In the genomic region with DNA sequence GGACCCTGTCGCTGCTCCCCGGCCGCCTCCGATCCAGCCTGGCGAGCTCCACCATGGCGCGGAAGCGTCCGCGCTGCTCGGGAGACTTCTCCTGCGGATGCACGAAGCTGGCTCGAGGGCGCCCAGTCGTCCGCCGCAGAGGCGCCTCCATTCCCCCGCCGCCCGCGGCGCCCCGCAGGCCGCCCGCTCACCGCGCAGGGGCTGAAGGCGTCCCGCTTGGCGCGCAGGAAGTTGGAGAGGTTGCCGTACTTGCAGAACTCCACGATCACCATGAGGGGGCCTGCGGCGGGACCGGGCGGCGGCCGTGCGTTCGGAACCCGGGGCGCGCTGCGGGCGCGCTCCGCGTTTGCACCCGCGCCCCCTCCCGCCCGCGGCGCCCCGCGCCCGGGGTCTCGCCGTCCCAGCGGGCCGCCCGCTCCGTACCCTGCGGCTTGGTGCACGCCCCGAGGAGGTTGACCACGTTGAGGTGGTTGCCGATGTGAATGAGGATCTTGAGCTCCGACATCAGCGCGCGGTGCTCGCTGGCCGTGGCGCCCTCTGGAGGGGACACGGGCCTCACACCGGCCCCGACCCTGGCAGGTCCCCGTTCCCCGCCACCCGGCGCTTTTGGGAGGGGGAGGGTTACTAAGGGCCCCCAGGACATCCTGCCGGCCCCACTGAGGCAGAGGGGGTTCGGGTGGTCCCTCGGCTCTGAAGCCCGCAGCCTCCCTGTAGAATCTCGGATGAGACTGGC, we compare ENCODE assay signal across 9 cellular contexts. TPM values are rescaled to one million over a fixed set of nuclear protein-coding genes. Genes with fewer than 3 reads are reported as not detected.
A peak's percentile ranks its signal among the peaks of the same experiment; 100 is the strongest.
DNase-seq lines count a peak whose midpoint lies in the region; ATAC-seq and TF ChIP-seq lines count a peak whose summit lies in the region.
"Had no signal": no experiment of that assay in that cellular context is flagged by ENCODE, and none has a peak within 500 bp of the region (broad histone marks: within the 10 kb centered on the region; RNA-seq: fewer than 3 reads in every experiment).

No MANE protein-coding gene starts in this region.

- 14 to 40% (median 25%) methylated on average over 7 to 90 of the region's 90 CpGs for WGBS in adrenal gland, 4 donors

- no peaks in the 10 kb centered on the region for H3K9me3 ChIP-seq in upper lobe of right lung
- no peaks in the 10 kb centered on the region for H3K9me3 ChIP-seq in adrenal gland (replicated peaks in 1 of 3)

- peak overlapping the region; percentile 81 to 87 (median 83) for H3K4me3 Mint-ChIP-seq in brain
- peak overlapping the region; percentile 61 for H3K4me3 Mint-ChIP-seq in mesothelial cell of epicardium
- H3K4me3 Mint-ChIP-seq: IgD-negative memory B cell had no signal

- H3K36me3 ChIP-seq in upper lobe of right lung (no peaks in the 10 kb centered on the region), adrenal gland (replicated peaks in 1 of 2) (no peaks in the 10 kb centered on the region)

- H3K4me3 ChIP-seq in upper lobe of right lung (peak overlapping the region; percentile 30), adrenal gland (no peak overlapping the region)

- H3K27ac ChIP-seq in upper lobe of right lung (no peak overlapping the region), adrenal gland (no peak overlapping the region)

- TF ChIP-seq CTCF in brain (conservative IDR thresholded peaks at IDR 0.05) = peak; percentile 54 to 81
- no peak for TF ChIP-seq CTCF in mesothelial cell of epicardium (IDR thresholded peaks at IDR 0.05; ENCODE audit: unreplicated experiment)
- TF ChIP-seq CTCF in upper lobe of right lung (IDR thresholded peaks at IDR 0.05) = peak; percentile 17
- TF ChIP-seq CTCF in adrenal gland (IDR thresholded peaks at IDR 0.05) = no peak

- peak; percentile 45 for ATAC-seq in upper lobe of right lung
- ATAC-seq in GM18867 (IDR thresholded peaks at IDR 0.05; ENCODE audit: unreplicated experiment) = no peak

- no peak for TF ChIP-seq POLR2A in adrenal gland (IDR thresholded peaks at IDR 0.05)

- no peaks in the 10 kb centered on the region for H3K4me1 ChIP-seq in upper lobe of right lung
- no peaks in the 10 kb centered on the region for H3K4me1 ChIP-seq in adrenal gland (replicated peaks in 1 of 2)

- H3K27me3 ChIP-seq in upper lobe of right lung = peaks cover 7% of the 10 kb centered on the region
- H3K27me3 ChIP-seq in adrenal gland = peaks cover 8% of the 10 kb centered on the region

- H3K27me3 Mint-ChIP-seq in brain = peaks cover 13% of the 10 kb centered on the region
- peaks cover 35% of the 10 kb centered on the region for H3K27me3 Mint-ChIP-seq in mesothelial cell of epicardium (ENCODE audit: low read depth)

- DNase-seq in GM03348 (ENCODE audit: low spot score) (peak; percentile 68), NCI-H82 treated with DMSO at 0.1 percent for 48 hours (lab: John Stamatoyannopoulos, UW; ENCODE audit: unreplicated experiment) (peak; percentile 3), mesothelial cell of epicardium (ENCODE audit: low spot score in 2 of 2, unreplicated experiment in 2 of 2) (peak; percentile 44 to 74), upper lobe of right lung (no peak), NCI-H128 (lab: John Stamatoyannopoulos, UW; ENCODE audit: unreplicated experiment) (no peak), adrenal gland (no peak)

- H3K9me3 Mint-ChIP-seq in brain (peaks cover 0 to 7% (median 0%) of the 10 kb centered on the region in 5 experiments), mesothelial cell of epicardium (no peaks in the 10 kb centered on the region)
- H3K9me3 Mint-ChIP-seq: IgD-negative memory B cell had no signal

- H3K36me3 Mint-ChIP-seq in brain (no peaks in the 10 kb centered on the region), mesothelial cell of epicardium (no peaks in the 10 kb centered on the region)
- H3K36me3 Mint-ChIP-seq: IgD-negative memory B cell had no signal

- intact Hi-C loops in upper lobe of right lung (cut with DNase I) = no loop called here
- intact Hi-C loops in adrenal gland (cut with DNase I) = no loop called here

- H3K27ac Mint-ChIP-seq in brain (no peak overlapping the region), mesothelial cell of epicardium (no peak overlapping the region)

- H3K4me1 Mint-ChIP-seq in brain (peaks cover 5% of the 10 kb centered on the region), mesothelial cell of epicardium (peaks cover 3% of the 10 kb centered on the region)
- H3K4me1 Mint-ChIP-seq: IgD-negative memory B cell had no signal

RNA-seq across cellular contexts. Expression of a gene that starts 27.7 kb away (rescaled TPM):
- polyA plus RNA-seq in brain (ENCODE audit: insufficient read depth, low read depth, low replicate concordance) = 0.83 TPM
- 0.55 to 0.63 TPM in 2 of 3 replicates, not detected in the other for total RNA-seq in mesothelial cell of epicardium
- total RNA-seq in upper lobe of right lung = 86.9 TPM
- 1 to 10 TPM in 5 of 8 donors, not detected in 3; 1.2 to 2.0 (median 1.4) TPM for total RNA-seq in adrenal gland
- 10 to 100 TPM in 1 of 3 donors, 1 to 10 TPM in 1, not detected in 1; 1.8 to 10.4 TPM for polyA plus RNA-seq in adrenal gland
- polyA plus RNA-seq: IgD-negative memory B cell had no signal

RNA-seq across cellular contexts. Expression of a gene that starts 30.4 kb away (rescaled TPM):
- polyA plus RNA-seq in brain (ENCODE audit: insufficient read depth, low read depth, low replicate concordance) (3.2 TPM), adrenal gland (10 to 100 TPM in 2 of 3 donors, 1 to 10 TPM in 1; 3.3 to 80.1 (median 26.0) TPM)
- total RNA-seq in mesothelial cell of epicardium (1.8 to 2.6 TPM (median 2.4 TPM) in 3 replicates), upper lobe of right lung (38.6 TPM), adrenal gland (10 to 100 TPM; 16.1 to 50.1 (median 28.9) TPM)

Comparison
In these comparisons a context has a peak if more than half of its experiments do, and no peak if none do; other contexts are left out.
1. DNase-seq: peak in GM03348 (single experiment), NCI-H82 treated with DMSO at 0.1 percent for 48 hours (single experiment) and mesothelial cell of epicardium (2 of 2); none in upper lobe of right lung (single experiment), NCI-H128 (single experiment) and adrenal gland (0 of 7).
2. CTCF ChIP-seq: peak in brain (2 of 2) and upper lobe of right lung (single experiment); none in mesothelial cell of epicardium (single experiment) and adrenal gland (0 of 6).
3. RNA of a gene that starts 27.7 kb away (total RNA-seq): 86.9 TPM in upper lobe of right lung (single experiment); 1.2 to 2.0 TPM in adrenal gland and 0.55 to 0.63 TPM in mesothelial cell of epicardium; every median in the first group is over 10 times any median in the second.